12 cellular contexts compared by ENCODE assay signal in the genomic region with DNA sequence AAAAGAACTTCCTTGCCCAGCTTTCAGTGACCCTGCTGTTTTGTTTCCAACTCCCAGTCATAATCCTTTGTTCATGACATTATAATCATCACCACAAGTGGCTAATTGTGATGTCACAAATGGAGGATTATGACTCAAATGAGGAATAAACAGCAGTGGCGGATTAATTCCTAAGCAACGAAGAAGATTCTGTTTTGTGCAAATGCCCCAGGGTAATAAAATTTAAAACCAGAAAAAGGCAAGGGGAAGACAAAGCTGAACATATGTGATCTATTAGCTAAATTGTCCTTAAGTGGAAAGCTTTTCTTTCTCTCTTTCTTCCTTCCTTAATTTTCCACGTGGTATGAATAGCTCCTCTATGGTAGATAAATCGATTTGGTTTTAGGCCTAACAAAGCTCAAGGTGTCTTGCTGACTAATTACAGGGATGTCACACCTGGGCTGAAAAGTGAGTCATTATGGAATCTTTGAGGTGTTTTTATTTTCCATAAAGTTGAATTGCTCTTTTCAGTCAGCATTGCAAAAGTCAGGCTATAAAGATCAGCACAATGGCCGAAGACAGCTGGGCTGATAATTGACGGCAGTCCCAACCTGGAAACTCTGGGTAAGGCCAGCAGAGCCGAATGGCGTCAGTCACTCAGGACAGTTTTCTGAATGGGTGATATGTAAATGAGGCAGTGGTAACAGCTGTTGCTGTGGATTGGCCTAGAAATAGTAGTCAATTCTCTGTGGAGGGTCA.
A peak's percentile ranks its signal among the peaks of the same experiment; 100 is the strongest.
DNase-seq lines count a peak whose midpoint lies in the region; ATAC-seq and TF ChIP-seq lines count a peak whose summit lies in the region.
"Had no signal": no experiment of that assay in that cellular context is flagged by ENCODE, and none has a peak within 500 bp of the region (broad histone marks: within the 10 kb centered on the region; RNA-seq: fewer than 3 reads in every experiment).

No MANE protein-coding gene starts in this region.

- H3K36me3 Mint-ChIP-seq in brain, result no peaks in the 10 kb centered on the region
- no peaks in the 10 kb centered on the region for H3K36me3 Mint-ChIP-seq in neural progenitor cell
- H3K36me3 Mint-ChIP-seq: CD8-positive, alpha-beta T cell had no signal

- H3K4me2 ChIP-seq in neural progenitor cell, result peak overlapping the region; percentile 16

- H3F3A ChIP-seq in neural progenitor cell (ENCODE audit: low read depth), result peaks cover 24% of the 10 kb centered on the region

- H4K20me1 ChIP-seq in neural progenitor cell (ENCODE audit: low read depth), result peaks cover 97% of the 10 kb centered on the region

- H3K79me2 ChIP-seq in neural progenitor cell (ENCODE audit: low read depth), result peaks cover 94% of the 10 kb centered on the region

- H3K4me1 ChIP-seq in neural progenitor cell, result peaks cover 67% of the 10 kb centered on the region

- no peak overlapping the region for H2AFZ ChIP-seq in neural progenitor cell (replicated peaks)

- ATAC-seq in HG02759 (IDR thresholded peaks at IDR 0.05; ENCODE audit: unreplicated experiment), result no peak
- ATAC-seq in HG02884 (IDR thresholded peaks at IDR 0.05; ENCODE audit: unreplicated experiment), result no peak
- ATAC-seq in GM21825 (IDR thresholded peaks at IDR 0.05; ENCODE audit: unreplicated experiment), result no peak
- ATAC-seq: CD8-positive, alpha-beta T cell had no signal

- no peak overlapping the region for H3K27ac ChIP-seq in neural progenitor cell

- no peak overlapping the region for H3K9ac ChIP-seq in neural progenitor cell

- H3K4me3 Mint-ChIP-seq in brain, result no peak overlapping the region
- no peak overlapping the region for H3K4me3 Mint-ChIP-seq in neural progenitor cell
- H3K4me3 Mint-ChIP-seq: activated T-cell treated with anti-CD3 and anti-CD28 coated beads, Interleukin-2, amount 50 U/mL, for 24 hours; CD8-positive, alpha-beta T cell; H9 had no signal

- H3K27ac Mint-ChIP-seq in brain (peak overlapping the region in 3 of 5 experiments; percentile 61 to 85 (median 82)), neural progenitor cell (no peak overlapping the region)
- H3K27ac Mint-ChIP-seq: activated T-cell treated with anti-CD3 and anti-CD28 coated beads, Interleukin-2, amount 50 U/mL, for 24 hours; CD8-positive, alpha-beta T cell had no signal

- H3K4me3 ChIP-seq in neural progenitor cell, result no peak overlapping the region

- H3K9me3 ChIP-seq in neural progenitor cell (ENCODE audit: low read depth), result no peaks in the 10 kb centered on the region

- peak; percentile 76 for DNase-seq in COLO829 (ENCODE audit: low spot score)
- peak; percentile 6 for DNase-seq in NCI-H1417 treated with DMSO at 0.1 percent for 48 hours (lab: John Stamatoyannopoulos, UW)
- DNase-seq in neural progenitor cell (ENCODE audit: low spot score), result peak; percentile 36
- no peak for DNase-seq in stimulated activated naive CD4-positive, alpha-beta T cell (lab: John Stamatoyannopoulos, UW)
- DNase-seq: activated T-cell treated with anti-CD3 and anti-CD28 coated beads, Interleukin-2, amount 50 U/mL, for 24 hours; CD8-positive, alpha-beta T cell; H9; T-helper 2 cell had no signal

- H3K36me3 ChIP-seq in neural progenitor cell, result no peaks in the 10 kb centered on the region

- H3K27me3 Mint-ChIP-seq in brain (no peaks in the 10 kb centered on the region), neural progenitor cell (ENCODE audit: insufficient read depth, low read depth) (peaks cover 10% of the 10 kb centered on the region)
- H3K27me3 Mint-ChIP-seq: activated T-cell treated with anti-CD3 and anti-CD28 coated beads, Interleukin-2, amount 50 U/mL, for 24 hours had no signal

- peaks cover 20% of the 10 kb centered on the region for H3K27me3 ChIP-seq in neural progenitor cell

- H3K4me1 Mint-ChIP-seq in brain, result peaks cover 91% of the 10 kb centered on the region
- peaks cover 77% of the 10 kb centered on the region for H3K4me1 Mint-ChIP-seq in neural progenitor cell

- TF ChIP-seq CTCF in brain (conservative IDR thresholded peaks at IDR 0.05), result no peak
- TF ChIP-seq CTCF in neural progenitor cell (IDR thresholded peaks at IDR 0.05), result no peak

- H3K9me3 Mint-ChIP-seq in brain (no peaks in the 10 kb centered on the region), neural progenitor cell (peaks cover 2% of the 10 kb centered on the region)
- H3K9me3 Mint-ChIP-seq: activated T-cell treated with anti-CD3 and anti-CD28 coated beads, Interleukin-2, amount 50 U/mL, for 24 hours; CD8-positive, alpha-beta T cell; H9 had no signal

Comparison
In these comparisons a context has a peak if more than half of its experiments do, and no peak if none do; other contexts are left out.
1. DNase-seq: peak in COLO829 (single experiment), NCI-H1417 treated with DMSO at 0.1 percent for 48 hours (single experiment) and neural progenitor cell (single experiment); none in stimulated activated naive CD4-positive, alpha-beta T cell (0 of 6).